Comparison of ENCODE assay signal across 8 cellular contexts in genomic region chr19:39032164-39032918, GRCh38. TPM values are rescaled to one million over a fixed set of nuclear protein-coding genes. Genes with fewer than 3 reads are reported as not detected.
A peak's percentile ranks its signal among the peaks of the same experiment; 100 is the strongest.
DNase-seq lines count a peak whose midpoint lies in the region; ATAC-seq and TF ChIP-seq lines count a peak whose summit lies in the region.

Gene FBXO27 (minus strand): TSS chr19:39032549. CDS start chr19:39032227, 322 bp downstream.

- H3K9me3 Mint-ChIP-seq in CD14-positive monocyte (peaks cover 3 to 22% (median 6%) of the 10 kb centered on the region in 7 donors), activated B cell treated with CpG ODN at 0.5 μM for 24 hours (peaks cover 2% of the 10 kb centered on the region)

- H3K36me3 ChIP-seq in fibroblast of lung (ENCODE audit: control insufficient read depth, insufficient read depth, low read length) (no peaks in the 10 kb centered on the region), muscle layer of colon (ENCODE audit: insufficient read depth, low read length) (no peaks in the 10 kb centered on the region), vagina (peaks cover 0 to 4% of the 10 kb centered on the region in 2 donors)

- peaks cover 56 to 76% (median 57%) of the 10 kb centered on the region in 3 donors for H3K27me3 Mint-ChIP-seq in CD14-positive monocyte (ENCODE audit: low read depth in 3 of 3)
- H3K27me3 Mint-ChIP-seq in activated B cell treated with CpG ODN at 0.5 μM for 24 hours: peaks cover 5% of the 10 kb centered on the region

- no peaks in the 10 kb centered on the region for H4K20me1 ChIP-seq in fibroblast of lung (ENCODE audit: control insufficient read depth, extremely low read depth, insufficient read depth, low read length)

- no peak for ATAC-seq in activated B cell treated with CpG ODN at 0.5 μM for 24 hours (ENCODE audit: low read depth)
- ATAC-seq in GM21786 (IDR thresholded peaks at IDR 0.05; ENCODE audit: unreplicated experiment): no peak

- H3K4me1 Mint-ChIP-seq in CD14-positive monocyte (peaks cover 6% of the 10 kb centered on the region), activated B cell treated with CpG ODN at 0.5 μM for 24 hours (peaks cover 9% of the 10 kb centered on the region)

- H3K4me2 ChIP-seq in fibroblast of lung (ENCODE audit: extremely low read depth, insufficient read depth, low read length): peak within 1 kb of the TSS; percentile 92

- intact Hi-C loops in CD14-positive monocyte (cut with micrococcal nuclease) (no loop called here), activated B cell treated with CpG ODN at 0.5 μM for 24 hours (cut with micrococcal nuclease) (no loop called here), vagina (cut with DNase I) (no loop called here)

- H3K4me1 ChIP-seq in fibroblast of lung (ENCODE audit: control insufficient read depth, extremely low read depth, insufficient read depth, low read length): peaks cover 5% of the 10 kb centered on the region
- peaks cover 3% of the 10 kb centered on the region for H3K4me1 ChIP-seq in muscle layer of colon (ENCODE audit: insufficient read depth, low read length)
- H3K4me1 ChIP-seq in vagina: peaks cover 27% of the 10 kb centered on the region

- CTCF ChIA-PET in activated B cell treated with CpG ODN at 0.5 μM for 24 hours (lab: Charles Lee): no interaction called here

- H3K9me3 ChIP-seq in fibroblast of lung (ENCODE audit: control insufficient read depth, insufficient read depth, low read depth, low read length) (no peaks in the 10 kb centered on the region), muscle layer of colon (ENCODE audit: low read length) (no peaks in the 10 kb centered on the region), vagina (no peaks in the 10 kb centered on the region)

- peak within 1 kb of the TSS in 2 of 7 donors; percentile 30 to 66 for H3K27ac Mint-ChIP-seq in CD14-positive monocyte
- H3K27ac Mint-ChIP-seq in activated B cell treated with CpG ODN at 0.5 μM for 24 hours: no peak within 1 kb of the TSS

- TF ChIP-seq CTCF in CD14-positive monocyte (IDR thresholded peaks at IDR 0.05) (no peak), HL-60 (IDR thresholded peaks at IDR 0.05; ENCODE audit: insufficient read depth, low read length) (no peak), activated B cell treated with CpG ODN at 0.5 μM for 24 hours (IDR thresholded peaks at IDR 0.05) (no peak), fibroblast of lung (conservative IDR thresholded peaks at IDR 0.05 in 1 of 2, IDR thresholded peaks at IDR 0.05 in 1 of 2; ENCODE audit: low read depth in 1 of 2, low read length in 2 of 2) (no peak), vagina (IDR thresholded peaks at IDR 0.05) (no peak)

- H3K9ac ChIP-seq in fibroblast of lung (ENCODE audit: insufficient read depth, low read length): no peak within 1 kb of the TSS
- H3K9ac ChIP-seq in muscle layer of colon (ENCODE audit: low read length): no peak within 1 kb of the TSS

- POLR2A ChIA-PET in activated B cell treated with CpG ODN at 0.5 μM for 24 hours (lab: Charles Lee): no interaction called here

- H3K27me3 ChIP-seq in HL-60 (ENCODE audit: insufficient read depth, poor library complexity, severe bottlenecking) (peaks cover 34% of the 10 kb centered on the region), fibroblast of lung (ENCODE audit: control insufficient read depth, insufficient read depth, low read length) (peaks cover 4% of the 10 kb centered on the region), muscle layer of colon (ENCODE audit: control insufficient read depth in 1 of 2, insufficient read depth in 2 of 2, low read length in 2 of 2) (no peaks in the 10 kb centered on the region), vagina (no peaks in the 10 kb centered on the region)

- TF ChIP-seq POLR2A in vagina (IDR thresholded peaks at IDR 0.05): no peak

- H3K4me3 Mint-ChIP-seq in CD14-positive monocyte (peak within 1 kb of the TSS; percentile 45 to 81), activated B cell treated with CpG ODN at 0.5 μM for 24 hours (peak within 1 kb of the TSS; percentile 71)

- H3K36me3 Mint-ChIP-seq in CD14-positive monocyte: no peaks in the 10 kb centered on the region
- H3K36me3 Mint-ChIP-seq in activated B cell treated with CpG ODN at 0.5 μM for 24 hours (ENCODE audit: low read depth): no peaks in the 10 kb centered on the region

- peak within 1 kb of the TSS; percentile 32 for H3K4me3 ChIP-seq in HL-60 (replicated peaks; ENCODE audit: insufficient read depth, low read length)
- peak within 1 kb of the TSS; percentile 43 to 62 (median 58) for H3K4me3 ChIP-seq in fibroblast of lung (replicated peaks in 1 of 4; ENCODE audit: control extremely low read depth in 1 of 4, insufficient read depth in 1 of 4, low read depth in 3 of 4, low read length in 4 of 4)
- peak within 1 kb of the TSS; percentile 61 to 75 for H3K4me3 ChIP-seq in muscle layer of colon (ENCODE audit: low read depth in 1 of 2, low read length in 2 of 2)
- peak within 1 kb of the TSS; percentile 61 to 82 for H3K4me3 ChIP-seq in vagina

- H3K27ac ChIP-seq in HL-60 (replicated peaks): no peak within 1 kb of the TSS
- no peak within 1 kb of the TSS for H3K27ac ChIP-seq in fibroblast of lung (ENCODE audit: insufficient read depth, low read length)
- H3K27ac ChIP-seq in muscle layer of colon (ENCODE audit: low read depth, low read length): no peak within 1 kb of the TSS
- peak within 1 kb of the TSS; percentile 89 for H3K27ac ChIP-seq in vagina

- peak within 1 kb of the TSS; percentile 57 for H2AFZ ChIP-seq in fibroblast of lung (ENCODE audit: low read length)

- no peak for DNase-seq in CD14-positive monocyte (ENCODE audit: low spot score)
- DNase-seq in HL-60 (ENCODE audit: low read depth in 1 of 2, low spot score in 1 of 2): no peak
- DNase-seq in activated B cell treated with CpG ODN at 0.5 μM for 24 hours: no peak
- DNase-seq in fibroblast of lung (ENCODE audit: low read depth in 2 of 2): peak in 1 of 2 donors; percentile 21
- DNase-seq in vagina (ENCODE audit: extremely low spot score in 2 of 2): no peak
- DNase-seq in RPMI8226: no peak

- no peaks in the 10 kb centered on the region for H3K79me2 ChIP-seq in fibroblast of lung (ENCODE audit: control insufficient read depth, insufficient read depth, low read length)

RNA-seq across cellular contexts. Expression of gene FBXO27, which starts in this region (rescaled TPM):
- polyA plus RNA-seq in CD14-positive monocyte (not detected), fibroblast of lung (0.83 and 1.6 TPM in 2 replicates)
- total RNA-seq in activated B cell treated with CpG ODN at 0.5 μM for 24 hours (0.24 TPM in 1 of 2 replicates, not detected in the other), fibroblast of lung (3.6 and 3.9 TPM in 2 replicates), vagina (3.7 TPM)
- polyA plus RNA-seq in fibroblast of lung (2012): 0.94 and 2.4 TPM in 2 replicates
- 2.4 and 16.6 TPM in 2 replicates for polyA minus RNA-seq in fibroblast of lung (ENCODE audit: low replicate concordance)
